ENCODE assay signal across 11 cellular contexts in the genomic region with DNA sequence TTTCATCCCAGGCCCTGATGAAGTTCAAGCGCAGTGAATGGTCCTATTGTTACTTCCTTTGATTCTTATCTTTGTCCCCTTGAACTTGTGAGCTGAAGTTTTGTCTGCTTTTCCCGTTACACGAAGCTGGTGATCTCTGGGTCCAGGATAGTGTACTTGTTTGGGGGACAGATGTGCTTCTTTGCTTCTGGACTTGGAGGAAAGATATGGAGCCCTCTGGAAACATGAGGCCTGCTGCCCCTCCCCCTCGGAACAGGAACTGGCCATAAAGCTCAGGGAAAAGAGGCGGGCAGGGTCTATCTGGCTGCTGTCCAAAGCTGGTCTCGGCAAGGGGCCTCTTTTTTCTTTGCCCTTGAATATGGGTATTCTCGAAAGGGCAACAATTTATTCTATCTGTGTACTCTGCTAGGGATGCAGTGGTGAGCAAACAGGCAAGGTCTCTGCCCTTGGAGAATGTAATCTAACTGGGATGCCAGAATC. TPM values are rescaled to one million over a fixed set of nuclear protein-coding genes. Genes with fewer than 3 reads are reported as not detected.
DNase-seq lines count a peak whose midpoint lies in the region; ATAC-seq and TF ChIP-seq lines count a peak whose summit lies in the region.
"Had no signal": no experiment of that assay in that cellular context is flagged by ENCODE, and none has a peak within 500 bp of the region (broad histone marks: within the 10 kb centered on the region; RNA-seq: fewer than 3 reads in every experiment).

No MANE protein-coding gene starts in this region.

- no peak overlapping the region for H3K4me3 Mint-ChIP-seq in nephron progenitor cell
- H3K4me3 Mint-ChIP-seq: activated naive CD8-positive, alpha-beta T cell treated with anti-CD3 and anti-CD28 coated beads for 36 hours had no signal

- TF ChIP-seq CTCF in nephron progenitor cell (IDR thresholded peaks at IDR 0.05) (no peak), psoas muscle (IDR thresholded peaks at IDR 0.05) (no peak)

- 62 to 66% (median 64%) methylated on average over 7 of the region's 7 CpGs for WGBS in psoas muscle, 3 donors

- no peaks in the 10 kb centered on the region for H3K27me3 Mint-ChIP-seq in nephron progenitor cell (ENCODE audit: low read depth, poor library complexity)
- H3K27me3 Mint-ChIP-seq: activated naive CD8-positive, alpha-beta T cell treated with anti-CD3 and anti-CD28 coated beads for 36 hours had no signal

- H3K27ac Mint-ChIP-seq in nephron progenitor cell, result peak overlapping the region; percentile 58
- H3K27ac Mint-ChIP-seq: activated naive CD8-positive, alpha-beta T cell treated with anti-CD3 and anti-CD28 coated beads for 36 hours had no signal

- no peaks in the 10 kb centered on the region for H3K9me3 ChIP-seq in psoas muscle
- H3K9me3 ChIP-seq: sigmoid colon had no signal

- ATAC-seq in psoas muscle (no peak), sciatic nerve (no peak), GM18519 (IDR thresholded peaks at IDR 0.05; ENCODE audit: low FRiP score, unreplicated experiment) (no peak)

- intact Hi-C loops in psoas muscle (cut with DNase I) (no loop called here), sciatic nerve (cut with DNase I) (no loop called here)

- H3K36me3 Mint-ChIP-seq in nephron progenitor cell (ENCODE audit: low read depth), result peaks cover 4% of the 10 kb centered on the region
- H3K36me3 Mint-ChIP-seq: activated naive CD8-positive, alpha-beta T cell treated with anti-CD3 and anti-CD28 coated beads for 36 hours had no signal

- H3K36me3 ChIP-seq in psoas muscle (ENCODE audit: insufficient read depth in 1 of 2, low read depth in 1 of 2), result no peaks in the 10 kb centered on the region
- H3K36me3 ChIP-seq: sigmoid colon had no signal

- DNase-seq in COLO829 (ENCODE audit: low spot score) (peak; percentile 62), NCI-H146 treated with DMSO at 0.1 percent for 48 hours (lab: John Stamatoyannopoulos, UW; ENCODE audit: unreplicated experiment) (peak; percentile 50), caudate nucleus (lab: John Stamatoyannopoulos, UW) (no peak), nephron progenitor cell (peak; percentile 35), hippocampal formation (lab: John Stamatoyannopoulos, UW) (no peak), psoas muscle (no peak), sciatic nerve (ENCODE audit: low spot score) (no peak)
- DNase-seq: activated naive CD8-positive, alpha-beta T cell treated with anti-CD3 and anti-CD28 coated beads for 36 hours; NCI-H2171 treated with DMSO at 0.1 percent for 48 hours; sigmoid colon had no signal

- no peaks in the 10 kb centered on the region for H3K27me3 ChIP-seq in psoas muscle (ENCODE audit: insufficient read depth in 3 of 3, low read length in 2 of 3)
- H3K27me3 ChIP-seq: sigmoid colon had no signal

- H3K4me1 ChIP-seq in psoas muscle, result no peaks in the 10 kb centered on the region

- no peak overlapping the region for H3K4me3 ChIP-seq in psoas muscle
- H3K4me3 ChIP-seq: sigmoid colon had no signal

- H3K9me3 Mint-ChIP-seq in nephron progenitor cell, result no peaks in the 10 kb centered on the region
- H3K9me3 Mint-ChIP-seq: activated naive CD8-positive, alpha-beta T cell treated with anti-CD3 and anti-CD28 coated beads for 36 hours had no signal

- peaks cover 64% of the 10 kb centered on the region for H3K4me1 Mint-ChIP-seq in nephron progenitor cell

- peak overlapping the region; percentile 55 for H3K27ac ChIP-seq in caudate nucleus (ENCODE audit: low read depth, low read length)
- no peak overlapping the region for H3K27ac ChIP-seq in psoas muscle
- H3K27ac ChIP-seq: sigmoid colon had no signal

RNA-seq across cellular contexts. Expression of a gene that starts 47.6 kb away (rescaled TPM):
- total RNA-seq in psoas muscle, result 100 to 1,000 TPM; 513 to 926 (median 752) TPM
- 100 to 1,000 TPM; 365 to 759 (median 405) TPM for polyA plus RNA-seq in psoas muscle
- total RNA-seq in sciatic nerve, result 18.5 TPM

RNA-seq across cellular contexts. Expression of a gene that starts 53.5 kb away (rescaled TPM):
- total RNA-seq in psoas muscle (1 to 10 TPM; 3.1 to 8.1 (median 5.6) TPM), sciatic nerve (20.2 TPM)
- polyA plus RNA-seq in psoas muscle, result 1 to 10 TPM; 1.3 to 4.5 (median 1.9) TPM

Comparison
In these comparisons a context has a peak if more than half of its experiments do, and no peak if none do; other contexts are left out.
1. DNase-seq: peak in COLO829 (single experiment), NCI-H146 treated with DMSO at 0.1 percent for 48 hours (single experiment) and nephron progenitor cell (single experiment); none in caudate nucleus (0 of 61), hippocampal formation (0 of 2), psoas muscle (0 of 2) and sciatic nerve (single experiment).
2. RNA of a gene that starts 47.6 kb away (total RNA-seq): 513 to 926 TPM in psoas muscle; 18.5 TPM in sciatic nerve (single experiment); every median in the first group is over 10 times any median in the second.